In the genomic region with DNA sequence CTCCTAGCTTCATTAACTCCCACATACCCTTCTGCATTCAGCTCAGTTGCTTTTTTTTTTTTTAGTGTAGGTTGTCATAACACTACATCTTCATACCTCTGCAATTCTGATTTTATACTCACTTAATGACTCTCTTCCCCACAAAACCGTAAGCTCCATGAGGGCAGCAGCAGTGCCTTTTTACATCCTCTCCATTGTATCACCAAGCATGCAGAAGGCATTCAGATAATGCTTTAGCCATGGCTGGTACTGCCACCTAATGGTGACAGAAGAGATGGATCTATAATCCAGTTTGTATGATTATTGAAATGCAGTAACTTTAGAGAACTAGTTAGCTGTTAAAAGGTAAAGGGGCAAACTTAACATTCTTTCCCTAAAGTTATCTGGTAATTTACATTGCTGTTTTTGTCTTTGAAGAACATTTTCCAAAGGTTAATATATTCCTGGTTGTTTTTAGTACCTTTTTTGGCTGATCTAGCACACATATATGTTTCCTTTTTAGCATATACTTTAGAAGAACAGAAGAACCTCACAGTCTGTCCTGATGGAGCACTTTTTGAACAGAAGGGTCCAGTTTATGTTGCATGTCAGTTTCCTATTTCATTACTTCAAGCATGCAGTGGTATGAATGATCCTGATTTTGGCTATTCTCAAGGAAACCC, we compare ENCODE assay signal across 8 cellular contexts. TPM values are rescaled to one million over a fixed set of nuclear protein-coding genes. Genes with fewer than 3 reads are reported as not detected.
DNase-seq lines count a peak whose midpoint lies in the region; ATAC-seq and TF ChIP-seq lines count a peak whose summit lies in the region.

No MANE protein-coding gene starts in this region.

- no TSS peak for BruUV-seq in OCI-LY7 (replicated peaks; lab: Mats Ljungman, UMichigan)

- peaks cover 3% of the 10 kb centered on the region for H3K79me2 ChIP-seq in OCI-LY7 (ENCODE audit: insufficient read depth, low read depth, low read length)

- H3K27ac ChIP-seq in OCI-LY7 (ENCODE audit: low read depth, low read length, poor library complexity, severe bottlenecking) = no peak overlapping the region

- H3K9me3 Mint-ChIP-seq in activated naive CD4-positive, alpha-beta T cell treated with anti-CD3 and anti-CD28 coated beads, Interleukin-2, amount 50 U/mL, for 72 hours = peaks cover 0 to 8% of the 10 kb centered on the region in 2 donors

- intact Hi-C loops in OCI-LY7 (cut with micrococcal nuclease; ENCODE audit: unreplicated experiment) = loop anchor here (1.0 to 10.0 kb wide), 4 partner anchors 36 to 448 kb away; partner anchors contain the start of genes ATP1B3 and RNF7
- intact Hi-C loops in left ventricle myocardium superior (cut with micrococcal nuclease) = loop anchor here (5.0 kb wide), 1 partner anchor 171 kb away; no protein-coding TSS in a partner anchor

- 0 out of 2 replicates have a peak, but pooled peaks cover 4% of the 10 kb centered on the region for H4K20me1 ChIP-seq in OCI-LY7 (ENCODE audit: insufficient read depth, low read length)

- H2AFZ ChIP-seq in OCI-LY7 (ENCODE audit: low read length) = no peak overlapping the region

- no peak overlapping the region for H3K4me3 ChIP-seq in OCI-LY7 (ENCODE audit: low read depth, low read length, poor library complexity, severe bottlenecking)

- H3K27ac Mint-ChIP-seq in activated naive CD4-positive, alpha-beta T cell treated with anti-CD3 and anti-CD28 coated beads, Interleukin-2, amount 50 U/mL, for 72 hours = no peak overlapping the region

- H3K36me3 ChIP-seq in OCI-LY7 (ENCODE audit: insufficient read depth, low read length) = peaks cover 96% of the 10 kb centered on the region

- peak; percentile 87 for TF ChIP-seq CTCF in OCI-LY7 (conservative IDR thresholded peaks at IDR 0.05; ENCODE audit: low read length)

- DNase-seq in activated CD4-positive, CD25-positive, alpha-beta regulatory T cell treated with anti-CD3 and anti-CD28 coated beads, Interleukin-2, amount 50 U/mL, for 16 hours (ENCODE audit: low read depth, low spot score) = peak; percentile 28
- no peak for DNase-seq in activated CD4-positive, CD25-positive, alpha-beta regulatory T cell treated with anti-CD3 and anti-CD28 coated beads, Interleukin-2, amount 50 U/mL, for 72 hours
- DNase-seq in OCI-LY7 (ENCODE audit: low spot score) = peak; percentile 72
- peak in 1 of 2 donors; percentile 56 for DNase-seq in activated naive CD4-positive, alpha-beta T cell treated with anti-CD3 and anti-CD28 coated beads, Interleukin-2, amount 50 U/mL, for 72 hours (ENCODE audit: low spot score in 2 of 2)
- DNase-seq in left ventricle myocardium superior = no peak
- peak; percentile 48 for DNase-seq in stimulated activated CD4-positive, alpha-beta T cell treated with anti-CD3 and anti-CD28 coated beads, Interleukin-15, amount 100 ng/mL, for 24 hours

- H3K4me1 ChIP-seq in OCI-LY7 (ENCODE audit: insufficient read depth, low read length, poor library complexity, severe bottlenecking) = no peaks in the 10 kb centered on the region

- ATAC-seq in HG03442 (IDR thresholded peaks at IDR 0.05; ENCODE audit: unreplicated experiment) (peak; percentile 54), left ventricle myocardium superior (peak; percentile 66), HG02884 (IDR thresholded peaks at IDR 0.05; ENCODE audit: unreplicated experiment) (no peak)
- ATAC-seq in activated naive CD4-positive, alpha-beta T cell treated with anti-CD3 and anti-CD28 coated beads, Interleukin-2, amount 50 U/mL, for 72 hours = peak; percentile 81 to 93

- H3K36me3 Mint-ChIP-seq in activated naive CD4-positive, alpha-beta T cell treated with anti-CD3 and anti-CD28 coated beads, Interleukin-2, amount 50 U/mL, for 72 hours = peaks cover 18 to 61% of the 10 kb centered on the region in 2 donors

- H3K9me3 ChIP-seq in OCI-LY7 (ENCODE audit: low read length) = peaks cover 6% of the 10 kb centered on the region; the same call in 1 of the 2 replicates

- POLR2A ChIA-PET in OCI-LY7 (lab: Charles Lee) = interaction anchor here (0.5 to 1.9 kb wide), 9 partner anchors 9 to 587 kb away, joined by 3 to 5 read pairs (median 4); no protein-coding TSS in a partner anchor

- no peaks in the 10 kb centered on the region for H3K9me2 ChIP-seq in OCI-LY7 (ENCODE audit: insufficient read depth, low read length)

- CTCF ChIA-PET in OCI-LY7 (lab: Charles Lee; ENCODE audit: unreplicated experiment) = interaction anchor here (0.6 to 1.4 kb wide), 4 partner anchors 13 to 233 kb away, joined by 3 to 8 read pairs (median 4); no protein-coding TSS in a partner anchor

- H3K4me2 ChIP-seq in OCI-LY7 (ENCODE audit: low read length) = no peak overlapping the region

RNA-seq across cellular contexts. Expression of gene ATP1B3, which starts 36.8 kb away (rescaled TPM):
- 45.5 and 53.8 TPM in 2 replicates for total RNA-seq in OCI-LY7 (2014; rRNA removed; shearing (Covaris generic))
- total RNA-seq in OCI-LY7 (2022) = 133 and 136 TPM in 2 replicates
- total RNA-seq in activated naive CD4-positive, alpha-beta T cell treated with anti-CD3 and anti-CD28 coated beads, Interleukin-2, amount 50 U/mL, for 72 hours = 100 to 1,000 TPM; 110 to 156 TPM
- total RNA-seq in left ventricle myocardium superior = 31.1 TPM

Comparison
In these comparisons a context has a peak if more than half of its experiments do, and no peak if none do; other contexts are left out.
1. DNase-seq: peak in activated CD4-positive, CD25-positive, alpha-beta regulatory T cell treated with anti-CD3 and anti-CD28 coated beads, Interleukin-2, amount 50 U/mL, for 16 hours (single experiment), OCI-LY7 (single experiment) and stimulated activated CD4-positive, alpha-beta T cell treated with anti-CD3 and anti-CD28 coated beads, Interleukin-15, amount 100 ng/mL, for 24 hours (single experiment); none in activated CD4-positive, CD25-positive, alpha-beta regulatory T cell treated with anti-CD3 and anti-CD28 coated beads, Interleukin-2, amount 50 U/mL, for 72 hours (single experiment) and left ventricle myocardium superior (single experiment).